In the genomic region with DNA sequence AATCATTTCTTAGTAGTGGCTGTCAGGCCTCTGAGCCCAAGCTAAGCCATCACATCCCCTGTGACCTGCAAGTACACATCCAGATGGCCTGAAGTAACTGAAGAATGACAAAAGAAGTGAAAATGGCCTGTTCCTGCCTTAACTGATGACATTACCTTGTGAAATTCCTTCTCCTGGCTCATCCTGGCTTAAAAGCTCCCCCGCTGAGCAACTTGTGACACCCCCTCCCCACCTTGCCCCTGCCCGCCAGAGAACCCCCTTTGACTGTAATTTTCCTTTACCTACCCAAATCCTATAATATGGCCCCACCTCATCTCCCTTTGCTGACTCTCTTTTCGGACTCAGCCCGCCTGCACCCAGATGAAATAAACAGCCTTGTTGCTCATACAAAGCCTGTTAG, we compare ENCODE assay signal across 10 cellular contexts. TPM values are rescaled to one million over a fixed set of nuclear protein-coding genes. Genes with fewer than 3 reads are reported as not detected.
"Had no signal": no experiment of that assay in that cellular context is flagged by ENCODE, and none has a peak within 500 bp of the region (broad histone marks: within the 10 kb centered on the region; RNA-seq: fewer than 3 reads in every experiment).

No MANE protein-coding gene starts in this region.

RNA-seq across cellular contexts. Expression of gene LDB2, which starts 20.3 kb away (rescaled TPM):
- total RNA-seq: activated CD4-positive, alpha-beta memory T cell treated with anti-CD3 and anti-CD28 coated beads for 36 hours; activated CD4-positive, alpha-beta T cell treated with anti-CD3 and anti-CD28 coated beads, Interleukin-2, amount 10 ng/mL, durations not matched to agents 24 days and 14 days; activated CD8-positive, alpha-beta memory T cell treated with anti-CD3 and anti-CD28 coated beads for 36 hours; activated CD8-positive, alpha-beta memory T cell treated with anti-CD3 and anti-CD28 coated beads, Interleukin-2, amount 10 ng/mL, durations not matched to agents 7 days and 5 days; activated CD8-positive, alpha-beta T cell treated with anti-CD3 and anti-CD28 coated beads, Interleukin-2, amount 10 ng/mL, durations not matched to agents 7 days and 5 days; activated naive CD4-positive, alpha-beta T cell treated with anti-CD3 and anti-CD28 coated beads for 36 hours; activated naive CD8-positive, alpha-beta T cell treated with anti-CD3 and anti-CD28 coated beads for 36 hours; activated T-helper 1 cell treated with anti-CD3 and anti-CD28 coated beads, Interleukin-12 subunit alpha, Interleukin-12 subunit beta, Interleukin-2, Interleukin-4 antibody, amounts not matched to agents 30 ng/mL and 10 ng/mL and 1 ng/mL, durations not matched to agents 14 hours and 24 hours and 36 hours; activated T-helper 2 cell treated with anti-CD3 and anti-CD28 coated beads, Interferon-gamma antibody, Interleukin-2, Interleukin-4, amounts not matched to agents 10 μg/mL and 5 μg/mL and 100 μg/mL, durations not matched to agents 14 hours and 24 hours and 36 hours; T-helper 17 cell had no signal
